ENCODE assay signal across 19 cellular contexts in the genomic region with DNA sequence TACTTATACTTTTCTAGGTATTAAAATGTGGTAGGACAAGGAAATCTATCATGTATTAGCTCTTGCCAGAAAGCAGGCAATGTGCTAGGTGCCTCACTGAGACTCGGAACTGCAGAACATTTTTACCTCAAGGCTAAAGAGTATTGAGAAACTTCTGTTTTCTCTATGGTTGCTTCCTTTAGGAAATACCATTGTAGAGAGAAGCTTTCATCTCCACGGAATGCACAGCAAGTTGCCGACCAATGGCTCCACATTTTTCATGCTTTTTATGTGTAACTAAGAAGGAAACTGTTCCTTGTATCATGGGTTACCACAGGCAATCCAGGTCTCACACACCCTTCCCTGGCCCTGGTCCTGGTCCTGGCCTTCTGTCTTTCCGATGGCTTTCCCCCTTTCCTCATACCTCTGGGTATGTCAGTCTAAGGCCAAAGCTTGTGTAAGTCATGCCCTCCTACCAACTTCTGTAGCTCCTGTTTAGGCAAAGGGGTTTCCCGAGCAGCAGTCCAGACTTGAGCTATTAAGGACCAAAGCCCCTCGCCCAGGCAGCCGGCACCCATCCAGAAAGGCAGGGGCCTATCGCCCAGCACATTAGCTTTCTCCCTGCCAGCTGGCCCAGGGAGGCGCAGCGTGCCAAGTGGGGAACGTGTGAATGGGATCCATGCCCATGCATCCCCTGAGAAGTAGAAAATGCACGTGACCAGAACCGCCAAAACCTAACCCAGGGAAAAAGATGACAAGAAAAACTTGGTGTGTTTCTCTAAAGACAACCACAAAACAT.
DNase-seq lines count a peak whose midpoint lies in the region; ATAC-seq and TF ChIP-seq lines count a peak whose summit lies in the region.
"Had no signal": no experiment of that assay in that cellular context is flagged by ENCODE, and none has a peak within 500 bp of the region (broad histone marks: within the 10 kb centered on the region; RNA-seq: fewer than 3 reads in every experiment).

No MANE protein-coding gene starts in this region.

- peaks cover 4 to 7% (median 5%) of the 10 kb centered on the region in 3 donors for H3K4me1 Mint-ChIP-seq in T-cell

- H3K9me3 Mint-ChIP-seq in T-cell: no peaks in the 10 kb centered on the region
- H3K9me3 Mint-ChIP-seq: activated T-helper 1 cell treated with anti-CD3 and anti-CD28 coated beads, Interleukin-12 subunit alpha, Interleukin-12 subunit beta, Interleukin-2, Interleukin-4 antibody, amounts not matched to agents 30 ng/mL and 10 ng/mL and 1 ng/mL, durations not matched to agents 14 hours and 24 hours and 36 hours; central memory CD8-positive, alpha-beta T cell had no signal

- H3K27me3 ChIP-seq in esophagus (ENCODE audit: control insufficient read depth in 1 of 2, insufficient read depth in 2 of 2, low read length in 2 of 2): no peaks in the 10 kb centered on the region
- no peaks in the 10 kb centered on the region for H3K27me3 ChIP-seq in muscle layer of colon (ENCODE audit: control insufficient read depth in 1 of 2, insufficient read depth in 2 of 2, low read length in 2 of 2)
- no peaks in the 10 kb centered on the region for H3K27me3 ChIP-seq in vagina
- H3K27me3 ChIP-seq: BE2C had no signal

- TF ChIP-seq CTCF in vagina (IDR thresholded peaks at IDR 0.05): no peak

- no peak overlapping the region for H3K4me3 Mint-ChIP-seq in T-cell
- H3K4me3 Mint-ChIP-seq: activated naive CD8-positive, alpha-beta T cell; activated T-helper 1 cell treated with anti-CD3 and anti-CD28 coated beads, Interleukin-12 subunit alpha, Interleukin-12 subunit beta, Interleukin-2, Interleukin-4 antibody, amounts not matched to agents 30 ng/mL and 10 ng/mL and 1 ng/mL, durations not matched to agents 14 hours and 24 hours and 36 hours; central memory CD8-positive, alpha-beta T cell had no signal

- WGBS in esophagus, 2 donors: 51 to 63% methylated on average over 13 of the region's 13 CpGs

- POLR2A ChIA-PET in T-cell (lab: Charles Lee): no interaction called here

- H3K27ac ChIP-seq in esophagus (ENCODE audit: low read depth in 2 of 2, low read length in 1 of 2) (peak overlapping the region; percentile 70 to 89), muscle layer of colon (ENCODE audit: low read depth, low read length) (peak overlapping the region; percentile 4), vagina (peak overlapping the region; percentile 77)

- no peaks in the 10 kb centered on the region for H3K36me3 ChIP-seq in esophagus (ENCODE audit: control insufficient read depth in 2 of 2, insufficient read depth in 2 of 2, low read length in 1 of 2)
- H3K36me3 ChIP-seq in muscle layer of colon (ENCODE audit: insufficient read depth, low read length): no peaks in the 10 kb centered on the region
- H3K36me3 ChIP-seq in vagina: no peaks in the 10 kb centered on the region
- H3K36me3 ChIP-seq: BE2C had no signal

- no peaks in the 10 kb centered on the region for H3K9me3 ChIP-seq in esophagus (ENCODE audit: control insufficient read depth in 2 of 2, insufficient read depth in 1 of 2, low read depth in 1 of 2, low read length in 1 of 2)
- H3K9me3 ChIP-seq in muscle layer of colon (ENCODE audit: low read length): no peaks in the 10 kb centered on the region
- H3K9me3 ChIP-seq in vagina: no peaks in the 10 kb centered on the region
- H3K9me3 ChIP-seq: BE2C had no signal

- H3K36me3 Mint-ChIP-seq in T-cell: no peaks in the 10 kb centered on the region
- H3K36me3 Mint-ChIP-seq: activated naive CD8-positive, alpha-beta T cell had no signal

- DNase-seq in amniotic epithelial cell (ENCODE audit: low read depth): peak; percentile 58
- peak in 1 of 2 donors; percentile 88 for DNase-seq in vagina (ENCODE audit: extremely low spot score in 2 of 2)
- DNase-seq in stimulated activated CD4-positive, alpha-beta T cell treated with anti-CD3 and anti-CD28 coated beads, Interleukin-15, amount 100 ng/mL, for 24 hours: no peak
- DNase-seq in putamen (ENCODE audit: low spot score): no peak
- no peak for DNase-seq in T-cell
- DNase-seq: activated CD4-positive, CD25-positive, alpha-beta regulatory T cell; BE2C; effector memory CD4-positive, alpha-beta T cell; Kasumi-1; kidney; NCI-H1105 treated with DMSO at 0.1 percent for 48 hours; NCI-H82; stimulated activated naive CD4-positive, alpha-beta T cell treated with Interleukin-2 at 50 U/mL for 16 hours; T-helper 9 cell had no signal

- H3K9ac ChIP-seq in muscle layer of colon (ENCODE audit: low read length): no peak overlapping the region

- no peak for ATAC-seq in T-cell (replicated peaks in 1 of 4)

- H3K4me3 ChIP-seq in esophagus (ENCODE audit: low read depth in 1 of 2, low read length in 2 of 2): no peak overlapping the region
- H3K4me3 ChIP-seq in muscle layer of colon (ENCODE audit: low read depth in 1 of 2, low read length in 2 of 2): no peak overlapping the region
- no peak overlapping the region for H3K4me3 ChIP-seq in vagina

- H3K4me1 ChIP-seq in esophagus (ENCODE audit: control insufficient read depth in 2 of 2, insufficient read depth in 2 of 2, low read length in 1 of 2): peaks cover 8 to 22% of the 10 kb centered on the region in 2 donors
- peaks cover 85% of the 10 kb centered on the region for H3K4me1 ChIP-seq in muscle layer of colon (ENCODE audit: insufficient read depth, low read length)
- H3K4me1 ChIP-seq in vagina: peaks cover 92% of the 10 kb centered on the region
- H3K4me1 ChIP-seq: BE2C had no signal

- no peak for TF ChIP-seq POLR2A in vagina (IDR thresholded peaks at IDR 0.05)

- CTCF ChIA-PET in T-cell (lab: Charles Lee): interaction anchor here in 1 of 2 donors (1.1 to 1.5 kb wide), 2 partner anchors 10 to 18 kb away, joined by 3 to 4 read pairs; no protein-coding TSS in a partner anchor

- H3K27ac Mint-ChIP-seq in T-cell: no peak overlapping the region
- H3K27ac Mint-ChIP-seq: activated naive CD8-positive, alpha-beta T cell; activated T-helper 1 cell treated with anti-CD3 and anti-CD28 coated beads, Interleukin-12 subunit alpha, Interleukin-12 subunit beta, Interleukin-2, Interleukin-4 antibody, amounts not matched to agents 30 ng/mL and 10 ng/mL and 1 ng/mL, durations not matched to agents 14 hours and 24 hours and 36 hours had no signal

- H3K27me3 Mint-ChIP-seq in T-cell: peaks cover 5% of the 10 kb centered on the region in 2 donors

- intact Hi-C loops in vagina (cut with DNase I): no loop called here

Comparison
In these comparisons a context has a peak if more than half of its experiments do, and no peak if none do; other contexts are left out.
1. H3K27ac ChIP-seq: peak in every context shown above with its lines; median percentile 80 in esophagus; 77 in vagina; 4 in muscle layer of colon.